ENCODE assay signal across 25 cellular contexts in the genomic region with DNA sequence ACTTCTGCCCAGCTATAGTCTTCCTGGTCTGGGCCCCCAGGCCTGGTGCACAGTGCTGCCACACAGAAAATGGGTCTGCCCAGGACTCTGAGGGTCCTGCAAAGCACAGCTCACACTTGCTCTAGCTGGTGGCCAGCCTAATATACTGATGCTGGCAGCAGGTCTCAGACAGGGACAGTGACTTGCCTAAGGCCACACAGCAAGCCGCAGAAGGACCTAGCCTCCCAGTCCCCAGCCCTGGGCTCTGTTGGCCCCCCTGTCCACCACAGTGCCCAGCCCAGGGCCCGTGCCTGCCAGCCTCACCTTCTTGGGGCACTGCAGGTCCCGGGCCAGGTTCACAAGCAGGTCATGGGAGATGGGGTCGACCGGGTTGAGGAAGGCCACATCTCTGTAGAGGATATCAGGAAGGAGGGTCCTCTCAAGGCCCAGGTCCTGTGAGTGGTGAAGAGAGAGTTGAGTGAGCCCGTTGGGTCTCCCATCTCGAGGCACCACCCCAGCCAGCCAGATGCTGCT. TPM values are rescaled to one million over a fixed set of nuclear protein-coding genes. Genes with fewer than 3 reads are reported as not detected.
A peak's percentile ranks its signal among the peaks of the same experiment; 100 is the strongest.
DNase-seq lines count a peak whose midpoint lies in the region; ATAC-seq, FAIRE-seq and TF ChIP-seq lines count a peak whose summit lies in the region.
"Had no signal": no experiment of that assay in that cellular context is flagged by ENCODE, and none has a peak within 500 bp of the region (broad histone marks: within the 10 kb centered on the region; RNA-seq: fewer than 3 reads in every experiment).

No MANE protein-coding gene starts in this region.

- CTCF ChIA-PET in WTC11 (lab: Charles Lee) = no interaction called here

- TF ChIP-seq EP300 in tibial nerve (IDR thresholded peaks at IDR 0.05) = no peak

- TF ChIP-seq CTCF in chondrocyte (IDR thresholded peaks at IDR 0.05) (no peak), pancreas (IDR thresholded peaks at IDR 0.05) (no peak), tibial nerve (IDR thresholded peaks at IDR 0.05) (no peak), WTC11 (IDR thresholded peaks at IDR 0.05) (no peak), WERI-Rb-1 (IDR thresholded peaks at IDR 0.05; ENCODE audit: low read depth, low read length) (no peak)

- H3K4me1 ChIP-seq in pancreas = peaks cover 9 to 18% (median 9%) of the 10 kb centered on the region in 3 donors
- peaks cover 0 to 76% (median 25%) of the 10 kb centered on the region in 4 donors for H3K4me1 ChIP-seq in tibial nerve

- intact Hi-C loops in pancreas (cut with DNase I) = no loop called here

- ATAC-seq in pancreas (no peak), WTC11 (no peak), GM21526 (IDR thresholded peaks at IDR 0.05; ENCODE audit: low FRiP score, unreplicated experiment) (no peak)
- ATAC-seq: PC-3 had no signal

- H3K4me1 Mint-ChIP-seq in chondrocyte (ENCODE audit: low read depth) (peaks cover 11% of the 10 kb centered on the region), WTC11 (peaks cover 9% of the 10 kb centered on the region; the same call in 1 of the 2 replicates)

- no peak for FAIRE-seq in pancreas (lab: Jason Lieb, UNC)
- FAIRE-seq: GM12891, H1, HTR-8/SVneo had no signal

- H3K36me3 ChIP-seq in pancreas = peaks cover 0 to 4% (median 0%) of the 10 kb centered on the region in 3 donors
- H3K36me3 ChIP-seq in tibial nerve = peaks cover 0 to 50% (median 0%) of the 10 kb centered on the region in 3 donors
- peaks cover 12% of the 10 kb centered on the region for H3K36me3 ChIP-seq in WERI-Rb-1
- H3K36me3 ChIP-seq: SJCRH30 had no signal

- H3K27me3 Mint-ChIP-seq in chondrocyte (ENCODE audit: low read depth) = no peaks in the 10 kb centered on the region
- H3K27me3 Mint-ChIP-seq in WTC11 (ENCODE audit: low read depth) = no peaks in the 10 kb centered on the region

- POLR2A ChIA-PET in WTC11 (lab: Charles Lee) = no interaction called here

- H3K4me3 ChIP-seq in pancreas (no peak overlapping the region), tibial nerve (no peak overlapping the region), WERI-Rb-1 (ENCODE audit: low read depth, low read length) (no peak overlapping the region)

- H3K36me3 Mint-ChIP-seq in chondrocyte (ENCODE audit: low read depth) (no peaks in the 10 kb centered on the region), WTC11 (no peaks in the 10 kb centered on the region)
- H3K36me3 Mint-ChIP-seq: CD14-positive monocyte had no signal

- no peaks in the 10 kb centered on the region for H3K9me3 ChIP-seq in pancreas
- H3K9me3 ChIP-seq in tibial nerve = no peaks in the 10 kb centered on the region
- no peaks in the 10 kb centered on the region for H3K9me3 ChIP-seq in WERI-Rb-1 (ENCODE audit: severe bottlenecking)
- H3K9me3 ChIP-seq: SJCRH30 had no signal

- peak overlapping the region; percentile 71 for H3K27ac ChIP-seq in angular gyrus (ENCODE audit: low read depth, low read length)
- peak overlapping the region; percentile 13 to 66 (median 48) for H3K27ac ChIP-seq in pancreas
- peak overlapping the region; percentile 70 to 98 (median 94) for H3K27ac ChIP-seq in tibial nerve
- H3K27ac ChIP-seq in WERI-Rb-1 = no peak overlapping the region

- H3K27ac Mint-ChIP-seq in chondrocyte (ENCODE audit: unreplicated experiment) (no peak overlapping the region), WTC11 (no peak overlapping the region)
- H3K27ac Mint-ChIP-seq: CD14-positive monocyte had no signal

- WGBS in pancreas, 2 donors = 75 to 88% methylated on average over 7 of the region's 7 CpGs
- WGBS in tibial nerve, 2 donors = 67 to 70% methylated on average over 7 of the region's 7 CpGs

- no peaks in the 10 kb centered on the region for H3K9me3 Mint-ChIP-seq in chondrocyte (ENCODE audit: low read depth)
- no peaks in the 10 kb centered on the region for H3K9me3 Mint-ChIP-seq in WTC11
- H3K9me3 Mint-ChIP-seq: CD14-positive monocyte had no signal

- no peaks in the 10 kb centered on the region for H3K27me3 ChIP-seq in pancreas
- H3K27me3 ChIP-seq in tibial nerve = no peaks in the 10 kb centered on the region
- H3K27me3 ChIP-seq in WERI-Rb-1 (ENCODE audit: insufficient read depth, low read depth, severe bottlenecking) = no peaks in the 10 kb centered on the region
- H3K27me3 ChIP-seq: SJCRH30 had no signal

- DNase-seq in chondrocyte (ENCODE audit: low spot score) (peak; percentile 85), pancreas (peak in 1 of 6 donors; percentile 63), tibial nerve (ENCODE audit: low spot score in 2 of 2) (no peak), WTC11 (ENCODE audit: low spot score) (no peak), WERI-Rb-1 (no peak)
- DNase-seq: Calu3, DMS79 treated with DMSO at 0.1 percent for 48 hours, GF-D8, HCEC 1CT, KBM-7, MV-4-11, NCI-H1105, NCI-H1930, NCI-H2107, NCI-H446, NCI-H524 treated with DMSO at 0.1 percent for 48 hours, NCI-H774, PC-3 had no signal

- no peak for TF ChIP-seq POLR2A in tibial nerve (IDR thresholded peaks at IDR 0.05)

- no peak overlapping the region for H3K4me3 Mint-ChIP-seq in chondrocyte (ENCODE audit: unreplicated experiment)
- H3K4me3 Mint-ChIP-seq in WTC11 = no peak overlapping the region
- H3K4me3 Mint-ChIP-seq: CD14-positive monocyte had no signal

TF ChIP-seq in WTC11, 78 proteins besides CTCF, POLR2A, EP300 and RAD21:
- TF ChIP-seq ZNF671 (CRISPR knock-in tag; IDR thresholded peaks at IDR 0.05) (no peak), GABPB1 (CRISPR knock-in tag; IDR thresholded peaks at IDR 0.05) (no peak), GTF2I (CRISPR knock-in tag; conservative IDR thresholded peaks at IDR 0.05) (no peak), JUN (CRISPR knock-in tag; IDR thresholded peaks at IDR 0.05) (no peak), ETV6 (CRISPR knock-in tag; IDR thresholded peaks at IDR 0.05) (no peak), ZNF219 (CRISPR knock-in tag; IDR thresholded peaks at IDR 0.05; ENCODE audit: borderline replicate concordance) (no peak), ZNF423 (CRISPR knock-in tag; IDR thresholded peaks at IDR 0.05) (no peak), PRRX2 (CRISPR knock-in tag; IDR thresholded peaks at IDR 0.05) (no peak), NFE2L1 (CRISPR knock-in tag; IDR thresholded peaks at IDR 0.05) (no peak), SP1 (CRISPR knock-in tag; conservative IDR thresholded peaks at IDR 0.05) (no peak), CREB1 (CRISPR knock-in tag; IDR thresholded peaks at IDR 0.05) (no peak)
- TF ChIP-seq, protein P1, sequence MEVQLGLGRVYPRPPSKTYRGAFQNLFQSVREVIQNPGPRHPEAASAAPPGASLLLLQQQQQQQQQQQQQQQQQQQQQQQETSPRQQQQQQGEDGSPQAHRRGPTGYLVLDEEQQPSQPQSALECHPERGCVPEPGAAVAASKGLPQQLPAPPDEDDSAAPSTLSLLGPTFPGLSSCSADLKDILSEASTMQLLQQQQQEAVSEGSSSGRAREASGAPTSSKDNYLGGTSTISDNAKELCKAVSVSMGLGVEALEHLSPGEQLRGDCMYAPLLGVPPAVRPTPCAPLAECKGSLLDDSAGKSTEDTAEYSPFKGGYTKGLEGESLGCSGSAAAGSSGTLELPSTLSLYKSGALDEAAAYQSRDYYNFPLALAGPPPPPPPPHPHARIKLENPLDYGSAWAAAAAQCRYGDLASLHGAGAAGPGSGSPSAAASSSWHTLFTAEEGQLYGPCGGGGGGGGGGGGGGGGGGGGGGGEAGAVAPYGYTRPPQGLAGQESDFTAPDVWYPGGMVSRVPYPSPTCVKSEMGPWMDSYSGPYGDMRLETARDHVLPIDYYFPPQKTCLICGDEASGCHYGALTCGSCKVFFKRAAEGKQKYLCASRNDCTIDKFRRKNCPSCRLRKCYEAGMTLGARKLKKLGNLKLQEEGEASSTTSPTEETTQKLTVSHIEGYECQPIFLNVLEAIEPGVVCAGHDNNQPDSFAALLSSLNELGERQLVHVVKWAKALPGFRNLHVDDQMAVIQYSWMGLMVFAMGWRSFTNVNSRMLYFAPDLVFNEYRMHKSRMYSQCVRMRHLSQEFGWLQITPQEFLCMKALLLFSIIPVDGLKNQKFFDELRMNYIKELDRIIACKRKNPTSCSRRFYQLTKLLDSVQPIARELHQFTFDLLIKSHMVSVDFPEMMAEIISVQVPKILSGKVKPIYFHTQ (CRISPR knock-in tag; IDR thresholded peaks at IDR 0.05) = no peak
- TF ChIP-seq, protein P2, sequence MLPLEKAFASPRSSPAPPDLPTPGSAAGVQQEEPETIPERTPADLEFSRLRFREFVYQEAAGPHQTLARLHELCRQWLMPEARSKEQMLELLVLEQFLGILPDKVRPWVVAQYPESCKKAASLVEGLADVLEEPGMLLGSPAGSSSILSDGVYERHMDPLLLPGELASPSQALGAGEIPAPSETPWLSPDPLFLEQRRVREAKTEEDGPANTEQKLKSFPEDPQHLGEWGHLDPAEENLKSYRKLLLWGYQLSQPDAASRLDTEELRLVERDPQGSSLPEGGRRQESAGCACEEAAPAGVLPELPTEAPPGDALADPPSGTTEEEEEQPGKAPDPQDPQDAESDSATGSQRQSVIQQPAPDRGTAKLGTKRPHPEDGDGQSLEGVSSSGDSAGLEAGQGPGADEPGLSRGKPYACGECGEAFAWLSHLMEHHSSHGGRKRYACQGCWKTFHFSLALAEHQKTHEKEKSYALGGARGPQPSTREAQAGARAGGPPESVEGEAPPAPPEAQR (CRISPR knock-in tag; IDR thresholded peaks at IDR 0.05) = no peak

RNA-seq across cellular contexts. Expression of gene LRRC75B, which starts 3.3 kb away (rescaled TPM):
- 5.6 to 13.0 TPM (median 8.6 TPM) in 3 replicates for total RNA-seq in chondrocyte
- 10 to 100 TPM in 3 of 6 donors, 1 to 10 TPM in 3; 8.3 to 20.2 (median 9.8) TPM for total RNA-seq in pancreas
- polyA plus RNA-seq in pancreas = 100 to 1,000 TPM; 101 to 106 TPM
- total RNA-seq in tibial nerve = 10 to 100 TPM; 33.5 to 55.7 (median 40.2) TPM
- 17.3 to 19.2 TPM (median 17.6 TPM) in 3 replicates for total RNA-seq in WTC11 (2021)

RNA-seq across cellular contexts. Expression of gene GGT1, which starts 13.4 kb away (rescaled TPM):
- total RNA-seq in chondrocyte = 1.4 to 1.8 TPM (median 1.5 TPM) in 3 replicates
- 10 to 100 TPM; 23.5 to 60.1 (median 42.8) TPM for total RNA-seq in pancreas
- polyA plus RNA-seq in pancreas = 100 to 1,000 TPM in 1 of 2 donors, 10 to 100 TPM in 1; 92.9 to 195 TPM
- 10 to 100 TPM in 3 of 4 donors, 1 to 10 TPM in 1; 5.9 to 16.9 (median 15.8) TPM for total RNA-seq in tibial nerve
- 33.7 to 41.3 TPM (median 38.8 TPM) in 3 replicates for total RNA-seq in WTC11 (2021)

RNA-seq across cellular contexts. Expression of gene SNRPD3, which starts 33.8 kb away (rescaled TPM):
- total RNA-seq in chondrocyte (59.3 to 84.8 TPM (median 63.9 TPM) in 3 replicates), pancreas (10 to 100 TPM; 15.9 to 36.1 (median 27.8) TPM), tibial nerve (100 to 1,000 TPM in 3 of 4 donors, 10 to 100 TPM in 1; 98.7 to 127 (median 111) TPM), WTC11 (2021) (186 to 198 TPM (median 194 TPM) in 3 replicates)
- 10 to 100 TPM; 30.6 to 58.1 TPM for polyA plus RNA-seq in pancreas

RNA-seq across cellular contexts. Expression of gene GUCD1, which starts 34.6 kb away (rescaled TPM):
- total RNA-seq in chondrocyte = 77.3 to 84.7 TPM (median 77.9 TPM) in 3 replicates
- 10 to 100 TPM; 41.0 to 55.2 (median 46.3) TPM for total RNA-seq in pancreas
- 10 to 100 TPM; 39.9 to 41.1 TPM for polyA plus RNA-seq in pancreas
- 10 to 100 TPM; 74.1 to 87.9 (median 84.6) TPM for total RNA-seq in tibial nerve
- 77.0 to 105 TPM (median 86.2 TPM) in 3 replicates for total RNA-seq in WTC11 (2021)
